In genomic region chr2:96554293-96555145, GRCh38 we compare ENCODE assay signal across 7 cellular contexts. TPM values are rescaled to one million over a fixed set of nuclear protein-coding genes. Genes with fewer than 3 reads are reported as not detected.
DNase-seq lines count a peak whose midpoint lies in the region; ATAC-seq and TF ChIP-seq lines count a peak whose summit lies in the region.

No MANE protein-coding gene starts in this region.

- peaks cover 6% of the 10 kb centered on the region for H3K27me3 Mint-ChIP-seq in glutamatergic neuron (ENCODE audit: unreplicated experiment)

- H3K9me3 Mint-ChIP-seq in glutamatergic neuron (ENCODE audit: unreplicated experiment), result peaks cover 1% of the 10 kb centered on the region

- no peak overlapping the region for H3K4me3 Mint-ChIP-seq in glutamatergic neuron (ENCODE audit: unreplicated experiment)

- peak; percentile 54 for DNase-seq in HT-29 (ENCODE audit: low spot score)
- peak; percentile 58 for DNase-seq in SK-N-DZ (ENCODE audit: low spot score)
- peak; percentile 71 for DNase-seq in activated naive CD4-positive, alpha-beta T cell treated with Interleukin-2 at 50 U/mL for 16 hours
- peak; percentile 74 for DNase-seq in glutamatergic neuron
- DNase-seq in pons (ENCODE audit: low spot score), result peak; percentile 69

- TF ChIP-seq CTCF in GM12873 (IDR thresholded peaks at IDR 0.05; ENCODE audit: insufficient read depth, low read depth, low read length, missing control alignments) (peak; percentile 94), glutamatergic neuron (IDR thresholded peaks at IDR 0.05; ENCODE audit: partially characterized antibody, unreplicated experiment) (peak; percentile 94)

- no peak for ATAC-seq in HG03439 (IDR thresholded peaks at IDR 0.05; ENCODE audit: unreplicated experiment)

- H3K4me1 Mint-ChIP-seq in glutamatergic neuron (ENCODE audit: low read depth, unreplicated experiment), result no peaks in the 10 kb centered on the region

- H3K27ac Mint-ChIP-seq in glutamatergic neuron (ENCODE audit: unreplicated experiment), result no peak overlapping the region

- no peaks in the 10 kb centered on the region for H3K36me3 Mint-ChIP-seq in glutamatergic neuron (ENCODE audit: unreplicated experiment)

RNA-seq across cellular contexts. Expression of gene ARID5A, which starts 18.0 kb away (rescaled TPM):
- 2.5 and 3.2 TPM in 2 replicates for total RNA-seq in HT-29 (2014; rRNA removed; shearing (Covaris generic))
- polyA plus RNA-seq in SK-N-DZ (2014; cell fraction: cytosol; rRNA removed), result 3.3 and 4.1 TPM in 2 replicates
- 4.4 and 9.8 TPM in 2 replicates for polyA plus RNA-seq in SK-N-DZ (2014; cell fraction: nucleus; rRNA removed)
- 3.5 TPM for total RNA-seq in glutamatergic neuron (ENCODE audit: unreplicated experiment)

RNA-seq across cellular contexts. Expression of gene NEURL3, which starts 49.4 kb away (rescaled TPM):
- 3.8 and 4.3 TPM in 2 replicates for total RNA-seq in HT-29 (2014; rRNA removed; shearing (Covaris generic))
- 0.42 TPM in 1 of 2 replicates, not detected in the other for polyA plus RNA-seq in SK-N-DZ (2014; cell fraction: cytosol; rRNA removed)
- polyA plus RNA-seq in SK-N-DZ (2014; cell fraction: nucleus; rRNA removed), result not detected in 2 replicates
- not detected for total RNA-seq in glutamatergic neuron (ENCODE audit: unreplicated experiment)
